Comparison of ENCODE assay signal across 28 cellular contexts in genomic region chr11:77778118-77778517, GRCh38.
"Had no signal": no experiment of that assay in that cellular context is flagged by ENCODE, and none has a peak within 500 bp of the region (broad histone marks: within the 10 kb centered on the region; RNA-seq: fewer than 3 reads in every experiment).

No MANE protein-coding gene starts in this region.

- H3K36me3 ChIP-seq: ascending aorta, breast epithelium, cardiac muscle cell, colonic mucosa had no signal

- H3K27ac ChIP-seq: ascending aorta, breast epithelium, cardiac muscle cell, colonic mucosa had no signal

- H3K9me3 ChIP-seq: ascending aorta, breast epithelium, colonic mucosa had no signal

- H3K9me3 Mint-ChIP-seq: activated CD4-positive, alpha-beta memory T cell treated with anti-CD3 and anti-CD28 coated beads, Interleukin-2, amount 10 ng/mL, durations not matched to agents 7 days and 5 days; activated CD4-positive, alpha-beta T cell treated with anti-CD3 and anti-CD28 coated beads, Interleukin-2, amount 10 ng/mL, durations not matched to agents 7 days and 5 days; activated naive CD4-positive, alpha-beta T cell treated with anti-CD3 and anti-CD28 coated beads, Interleukin-2, amount 50 U/mL, for 24 hours; activated naive CD8-positive, alpha-beta T cell treated with anti-CD3 and anti-CD28 coated beads, Interleukin-2, amount 10 ng/mL, durations not matched to agents 7 days and 5 days; activated T-cell treated with anti-CD3 and anti-CD28 coated beads, Interleukin-2, amount 50 U/mL, for 24 hours; activated T-cell treated with anti-CD3 and anti-CD28 coated beads, Interleukin-2, amount 50 U/mL, for 72 hours; brain had no signal

- H3K4me3 Mint-ChIP-seq: activated CD4-positive, alpha-beta memory T cell treated with anti-CD3 and anti-CD28 coated beads, Interleukin-2, amount 10 ng/mL, durations not matched to agents 7 days and 5 days; activated CD4-positive, alpha-beta T cell treated with anti-CD3 and anti-CD28 coated beads, Interleukin-2, amount 10 ng/mL, durations not matched to agents 7 days and 5 days; activated naive CD4-positive, alpha-beta T cell treated with anti-CD3 and anti-CD28 coated beads, Interleukin-2, amount 50 U/mL, for 24 hours; activated naive CD8-positive, alpha-beta T cell treated with anti-CD3 and anti-CD28 coated beads, Interleukin-2, amount 10 ng/mL, durations not matched to agents 7 days and 5 days; activated T-cell treated with anti-CD3 and anti-CD28 coated beads, Interleukin-2, amount 50 U/mL, for 24 hours; activated T-cell treated with anti-CD3 and anti-CD28 coated beads, Interleukin-2, amount 50 U/mL, for 72 hours; brain had no signal

- H3K27me3 ChIP-seq: ascending aorta, breast epithelium, cardiac muscle cell, colonic mucosa had no signal

- ATAC-seq: activated T-cell treated with anti-CD3 and anti-CD28 coated beads, Interleukin-2, amount 50 U/mL, for 72 hours; esophagus mucosa had no signal

- H3K4me1 ChIP-seq: ascending aorta, breast epithelium, colonic mucosa had no signal

- H3K27me3 Mint-ChIP-seq: activated CD4-positive, alpha-beta memory T cell treated with anti-CD3 and anti-CD28 coated beads, Interleukin-2, amount 10 ng/mL, durations not matched to agents 7 days and 5 days; activated CD4-positive, alpha-beta T cell treated with anti-CD3 and anti-CD28 coated beads, Interleukin-2, amount 10 ng/mL, durations not matched to agents 7 days and 5 days; activated naive CD4-positive, alpha-beta T cell treated with anti-CD3 and anti-CD28 coated beads, Interleukin-2, amount 50 U/mL, for 24 hours; activated naive CD8-positive, alpha-beta T cell treated with anti-CD3 and anti-CD28 coated beads, Interleukin-2, amount 10 ng/mL, durations not matched to agents 7 days and 5 days; activated T-cell treated with anti-CD3 and anti-CD28 coated beads, Interleukin-2, amount 50 U/mL, for 24 hours; brain had no signal

- H3K27ac Mint-ChIP-seq: activated CD4-positive, alpha-beta memory T cell treated with anti-CD3 and anti-CD28 coated beads, Interleukin-2, amount 10 ng/mL, durations not matched to agents 7 days and 5 days; activated CD4-positive, alpha-beta T cell treated with anti-CD3 and anti-CD28 coated beads, Interleukin-2, amount 10 ng/mL, durations not matched to agents 7 days and 5 days; activated naive CD8-positive, alpha-beta T cell treated with anti-CD3 and anti-CD28 coated beads, Interleukin-2, amount 10 ng/mL, durations not matched to agents 7 days and 5 days had no signal

- H3K4me3 ChIP-seq: ascending aorta, breast epithelium, cardiac muscle cell, colonic mucosa had no signal

- DNase-seq: activated CD4-positive, alpha-beta memory T cell treated with anti-CD3 and anti-CD28 coated beads, Interleukin-2, amount 10 ng/mL, durations not matched to agents 7 days and 5 days; activated CD4-positive, alpha-beta T cell treated with anti-CD3 and anti-CD28 coated beads for 4 hours; activated CD4-positive, alpha-beta T cell treated with anti-CD3 and anti-CD28 coated beads, Interleukin-2, amount 10 ng/mL, durations not matched to agents 7 days and 5 days; activated CD4-positive, alpha-beta T cell treated with anti-CD3 and anti-CD28 coated beads, Interleukin-2, amount 50 U/mL, for 4 hours; activated CD4-positive, CD25-positive, alpha-beta regulatory T cell; activated CD4-positive, CD25-positive, alpha-beta regulatory T cell treated with anti-CD3 and anti-CD28 coated beads, Interleukin-2, amount 50 U/mL, for 72 hours; activated CD8-positive, alpha-beta memory T cell treated with anti-CD3 and anti-CD28 coated beads, Interleukin-2, amount 50 U/mL, for 48 hours; activated effector memory CD4-positive, alpha-beta T cell treated with Interleukin-2 at 50 U/mL for 16 hours; activated gamma-delta T cell treated with Interleukin-2 at 50 U/mL for 16 hours; activated naive CD4-positive, alpha-beta T cell treated with Interleukin-2 at 50 U/mL for 16 hours; activated naive CD8-positive, alpha-beta T cell treated with anti-CD3 and anti-CD28 coated beads, Interleukin-2, amount 10 ng/mL, durations not matched to agents 7 days and 5 days; activated T-cell treated with anti-CD3 and anti-CD28 coated beads for 4 hours; activated T-cell treated with anti-CD3 and anti-CD28 coated beads, Interleukin-2, amount 50 U/mL, for 24 hours; activated T-cell treated with anti-CD3 and anti-CD28 coated beads, Interleukin-2, amount 50 U/mL, for 72 hours; central memory CD4-positive, alpha-beta T cell; cerebellar nuclear complex; colonic mucosa; effector CD8-positive, alpha-beta T cell; foreskin fibroblast; head of caudate nucleus; T-helper 1 cell; T-helper 2 cell had no signal
